8 cellular contexts compared by ENCODE assay signal in the genomic region with DNA sequence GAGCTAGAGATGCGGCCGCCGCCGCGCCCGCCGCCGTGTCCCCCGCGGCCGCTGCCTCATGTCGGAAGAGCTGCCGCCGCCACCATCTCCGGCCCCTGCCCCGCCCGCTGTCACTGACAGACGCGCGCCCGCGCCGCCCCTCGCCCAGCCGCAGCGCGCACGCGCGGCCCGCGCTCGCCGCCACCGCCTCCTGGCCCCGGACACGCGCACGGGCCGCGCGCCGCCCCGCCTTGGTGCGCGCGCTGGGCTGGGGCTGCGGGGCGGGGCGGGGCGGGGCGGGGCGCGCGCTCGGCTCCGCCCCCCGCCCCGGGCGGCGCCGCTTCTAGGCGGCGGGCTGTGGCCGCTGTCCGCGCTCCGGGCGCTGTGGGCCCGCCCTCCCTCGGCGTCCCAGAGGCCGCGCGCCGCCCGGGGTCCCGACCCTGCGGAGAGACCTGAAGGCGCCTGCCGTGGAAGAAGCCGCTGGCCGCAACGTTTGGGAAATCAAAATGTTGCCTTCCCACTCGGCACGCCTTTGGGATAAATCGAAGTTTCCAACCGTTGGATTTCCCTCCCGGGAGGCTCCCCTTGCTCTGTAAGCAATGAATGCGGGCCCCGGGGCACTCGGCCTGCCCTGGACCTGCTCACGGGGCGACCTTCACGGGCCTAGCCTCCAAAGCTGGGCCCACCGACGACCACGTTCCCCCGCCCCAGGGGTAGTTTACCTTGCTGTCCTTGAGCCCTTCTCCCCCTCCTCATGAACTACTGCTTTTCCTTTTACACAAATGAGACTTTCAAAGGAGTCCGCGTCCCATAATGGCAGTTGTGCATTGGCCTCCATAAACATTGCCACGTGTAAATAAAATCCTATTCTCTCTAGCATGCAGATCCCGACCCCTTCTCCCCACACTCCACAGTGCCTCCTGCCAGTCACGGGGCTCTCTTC. TPM values are rescaled to one million over a fixed set of nuclear protein-coding genes. Genes with fewer than 3 reads are reported as not detected.
DNase-seq lines count a peak whose midpoint lies in the region; ATAC-seq, FAIRE-seq and TF ChIP-seq lines count a peak whose summit lies in the region.

A gene (minus strand): TSS at position 115 of the 922 bp plus-strand sequence. CDS start 1,000 bp downstream, outside the sequence.

- peaks cover 2% of the 10 kb centered on the region for H3K9me3 Mint-ChIP-seq in neural progenitor cell

- ATAC-seq in GM19023 (IDR thresholded peaks at IDR 0.05; ENCODE audit: unreplicated experiment): peak; percentile 66
- ATAC-seq in HG03565 (IDR thresholded peaks at IDR 0.05; ENCODE audit: unreplicated experiment): peak; percentile 67

- peaks cover 11% of the 10 kb centered on the region for H3K27me3 Mint-ChIP-seq in neural progenitor cell (ENCODE audit: insufficient read depth, low read depth)

- H3K9ac ChIP-seq in neural progenitor cell: no peak within 1 kb of the TSS
- H3K9ac ChIP-seq in stomach smooth muscle (ENCODE audit: low read length in 2 of 2): peak within 1 kb of the TSS; percentile 83

- peaks cover 4% of the 10 kb centered on the region for H3K4me1 ChIP-seq in neural progenitor cell
- H3K4me1 ChIP-seq in stomach smooth muscle (ENCODE audit: control insufficient read depth, insufficient read depth, low read length): peaks cover 35% of the 10 kb centered on the region

- H3K9me3 ChIP-seq in neural progenitor cell (ENCODE audit: low read depth) (no peaks in the 10 kb centered on the region), stomach smooth muscle (ENCODE audit: control insufficient read depth in 2 of 2, low read length in 2 of 2) (no peaks in the 10 kb centered on the region)

- H3K27me3 ChIP-seq in neural progenitor cell (peaks cover 58% of the 10 kb centered on the region), stomach smooth muscle (ENCODE audit: control insufficient read depth in 1 of 2, insufficient read depth in 2 of 2, low read length in 2 of 2) (no peaks in the 10 kb centered on the region)

- peaks cover 38% of the 10 kb centered on the region for H3K4me1 Mint-ChIP-seq in neural progenitor cell

- TF ChIP-seq CTCF in neural progenitor cell (IDR thresholded peaks at IDR 0.05): no peak

- peak within 1 kb of the TSS; percentile 61 for H3K4me3 ChIP-seq in neural progenitor cell
- H3K4me3 ChIP-seq in stomach smooth muscle (ENCODE audit: low read length in 2 of 2): peak within 1 kb of the TSS; percentile 79 to 87

- H3F3A ChIP-seq in neural progenitor cell (ENCODE audit: low read depth): peaks cover 9% of the 10 kb centered on the region

- DNase-seq in AG20443 (ENCODE audit: low spot score) (peak; percentile 99), RPMI8226 (peak; percentile 87), frontal cortex (ENCODE audit: low spot score in 2 of 2) (peak; percentile 97 to 98), neural progenitor cell (ENCODE audit: low spot score) (peak; percentile 96)
- DNase-seq in activated naive CD4-positive, alpha-beta T cell treated with Interleukin-2 at 50 U/mL for 16 hours: peak; percentile 77

- H4K20me1 ChIP-seq in neural progenitor cell (ENCODE audit: low read depth): no peaks in the 10 kb centered on the region

- peaks cover 11% of the 10 kb centered on the region for H3K36me3 Mint-ChIP-seq in neural progenitor cell

- H3K4me2 ChIP-seq in neural progenitor cell: peak within 1 kb of the TSS; percentile 90

- peak within 1 kb of the TSS; percentile 98 for H2AFZ ChIP-seq in neural progenitor cell (replicated peaks)

- no peaks in the 10 kb centered on the region for H3K36me3 ChIP-seq in neural progenitor cell
- H3K36me3 ChIP-seq in stomach smooth muscle (ENCODE audit: control insufficient read depth in 2 of 2, insufficient read depth in 2 of 2, low read length in 2 of 2): no peaks in the 10 kb centered on the region

- H3K27ac ChIP-seq in neural progenitor cell: no peak within 1 kb of the TSS
- H3K27ac ChIP-seq in stomach smooth muscle (ENCODE audit: low read length): peak within 1 kb of the TSS; percentile 80

- peak within 1 kb of the TSS; percentile 89 for H3K4me3 Mint-ChIP-seq in neural progenitor cell

- peak within 1 kb of the TSS; percentile 29 for H3K27ac Mint-ChIP-seq in neural progenitor cell

- FAIRE-seq in frontal cortex (lab: Jason Lieb, UNC): no peak

- H3K79me2 ChIP-seq in neural progenitor cell (ENCODE audit: low read depth): no peaks in the 10 kb centered on the region

RNA-seq across cellular contexts. Expression of the gene that starts here (rescaled TPM):
- total RNA-seq in frontal cortex: 6.5 TPM
- total RNA-seq in neural progenitor cell (ENCODE audit: low replicate concordance): 1.2 and 3.4 TPM in 2 replicates
